In the genomic region with DNA sequence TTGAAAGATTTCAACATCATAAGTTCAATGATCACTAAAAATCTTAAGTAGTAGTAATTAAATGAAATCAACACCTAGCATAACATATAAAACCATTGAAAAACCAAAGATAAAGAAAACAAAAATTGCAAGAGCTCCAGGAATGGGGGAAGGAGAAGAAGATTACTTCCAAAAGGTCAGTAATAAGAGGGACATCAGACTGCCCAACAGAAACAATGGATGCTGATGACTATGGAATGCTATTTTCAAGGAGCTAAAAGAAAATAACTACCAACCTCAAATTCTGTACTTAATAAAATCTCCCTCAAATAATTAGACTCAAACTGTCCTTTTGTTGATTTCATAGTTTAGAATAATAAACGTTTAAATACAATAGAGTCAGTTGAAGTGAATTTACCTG, we compare ENCODE assay signal across 27 cellular contexts.
"Had no signal": no experiment of that assay in that cellular context is flagged by ENCODE, and none has a peak within 500 bp of the region (broad histone marks: within the 10 kb centered on the region; RNA-seq: fewer than 3 reads in every experiment).

No MANE protein-coding gene starts in this region.

- H3K9me3 ChIP-seq: adrenal gland, body of pancreas, lower lobe of right lung, upper lobe of right lung had no signal

- H3K27me3 ChIP-seq: adrenal gland, body of pancreas, left lung, right atrium auricular region, stomach, suprapubic skin, tibial artery, upper lobe of right lung had no signal

- DNase-seq: activated CD4-positive, alpha-beta T cell treated with anti-CD3 and anti-CD28 coated beads for 4 hours; activated CD4-positive, alpha-beta T cell treated with anti-CD3 and anti-CD28 coated beads, Interleukin-2, amount 50 U/mL, for 4 hours; activated naive CD4-positive, alpha-beta T cell treated with Interleukin-2 at 50 U/mL for 16 hours; activated naive CD8-positive, alpha-beta T cell treated with anti-CD3 and anti-CD28 coated beads for 36 hours; activated T-cell treated with anti-CD3 and anti-CD28 coated beads for 4 hours; activated T-cell treated with anti-CD3 and anti-CD28 coated beads, Interleukin-2, amount 50 U/mL, for 72 hours; adrenal gland; aorta; body of pancreas; dermis blood vessel endothelial cell; effector CD8-positive, alpha-beta T cell; left lung; lower lobe of right lung; mesenchymal stem cell; stimulated activated CD4-positive, alpha-beta T cell treated with anti-CD3 and anti-CD28 coated beads, Interleukin-15, amount 100 ng/mL, for 24 hours; stimulated activated CD4-positive, alpha-beta T cell treated with anti-CD3 and anti-CD28 coated beads, Interleukin-2, amount 100 ng/mL, for 24 hours; stimulated activated naive B cell treated with anti-CD40 and anti-IgM and Interleukin-4, amounts not matched to agents 10 μg/mL and 1 μg/mL and 100 μg/mL, for 72 hours; stomach; tibial artery; upper lobe of right lung had no signal

- H3K36me3 ChIP-seq: adrenal gland, left lung, lower lobe of right lung, right atrium auricular region, stomach, suprapubic skin, tibial artery, upper lobe of right lung had no signal

- H3K4me1 ChIP-seq: adrenal gland, body of pancreas, left lung, lower lobe of right lung, right atrium auricular region, stomach, suprapubic skin, tibial artery, upper lobe of right lung had no signal

- ATAC-seq: activated T-cell treated with anti-CD3 and anti-CD28 coated beads, Interleukin-2, amount 50 U/mL, for 72 hours; body of pancreas; left lung; lower lobe of right lung; natural killer cell treated with Interleukin-12 subunit alpha and Interleukin-12 subunit beta and Interleukin-15 and Interleukin-18, amount 100 ng/mL, for 72 hours; stimulated activated naive B cell treated with anti-CD40 and anti-IgM and Interleukin-4, amounts not matched to agents 10 μg/mL and 1 μg/mL and 100 μg/mL, for 72 hours; upper lobe of right lung had no signal

- FAIRE-seq: colon, endometrium, frontal cortex, islet of Langerhans had no signal

- H3K4me3 ChIP-seq: adrenal gland, body of pancreas, left lung, lower lobe of right lung, right atrium auricular region, stomach, suprapubic skin, tibial artery, upper lobe of right lung had no signal

- H3K27ac ChIP-seq: adrenal gland, body of pancreas, left lung, lower lobe of right lung, right atrium auricular region, stomach, suprapubic skin, tibial artery, upper lobe of right lung had no signal
